Comparison of ENCODE assay signal across 1 cellular context in the genomic region with DNA sequence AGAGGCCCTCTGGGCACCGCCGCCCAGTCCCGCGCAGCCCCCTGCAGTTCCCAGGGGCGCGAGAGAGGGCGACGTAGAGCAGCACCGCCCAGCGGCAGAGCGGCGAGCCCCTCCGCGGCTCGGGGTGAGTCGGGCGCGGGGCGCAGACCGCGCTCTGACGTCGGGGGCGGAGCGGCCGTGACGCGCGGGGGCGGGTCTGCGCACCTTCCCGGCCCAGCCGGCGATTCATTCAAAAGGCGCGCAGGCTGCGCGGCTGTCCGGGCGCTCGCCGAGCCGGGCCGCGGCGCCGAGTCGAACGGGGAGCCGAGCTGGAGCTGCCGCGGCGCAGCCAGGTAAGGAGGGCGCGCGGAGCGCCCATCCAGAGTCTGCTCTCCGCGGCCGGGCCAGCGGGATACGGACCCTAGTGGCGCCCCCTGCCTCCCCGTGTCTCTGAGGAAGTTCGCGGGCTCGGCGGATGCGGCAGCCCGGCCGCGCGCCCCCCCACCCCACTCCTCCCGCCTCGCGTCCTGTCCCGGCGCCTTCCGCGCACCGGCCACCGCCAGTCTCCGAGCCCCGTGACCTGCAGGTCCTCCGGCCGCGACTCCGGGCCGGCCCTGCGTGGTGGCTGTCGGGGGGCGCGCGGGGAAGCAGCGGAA.
TF ChIP-seq lines count a peak whose summit lies in the region.

A gene with protein sequence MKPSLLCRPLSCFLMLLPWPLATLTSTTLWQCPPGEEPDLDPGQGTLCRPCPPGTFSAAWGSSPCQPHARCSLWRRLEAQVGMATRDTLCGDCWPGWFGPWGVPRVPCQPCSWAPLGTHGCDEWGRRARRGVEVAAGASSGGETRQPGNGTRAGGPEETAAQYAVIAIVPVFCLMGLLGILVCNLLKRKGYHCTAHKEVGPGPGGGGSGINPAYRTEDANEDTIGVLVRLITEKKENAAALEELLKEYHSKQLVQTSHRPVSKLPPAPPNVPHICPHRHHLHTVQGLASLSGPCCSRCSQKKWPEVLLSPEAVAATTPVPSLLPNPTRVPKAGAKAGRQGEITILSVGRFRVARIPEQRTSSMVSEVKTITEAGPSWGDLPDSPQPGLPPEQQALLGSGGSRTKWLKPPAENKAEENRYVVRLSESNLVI (plus strand): TSS at position 232 of the 635 bp plus-strand sequence. CDS start 12,738 bp downstream, outside the sequence.

TF ChIP-seq in K562, 482 proteins besides CTCF, POLR2A, EP300 and RAD21 (continued from another document and continues in another):
- TF ChIP-seq DACH1 (IDR thresholded peaks at IDR 0.05; ENCODE audit: partially characterized antibody) (no peak), L3MBTL2 (IDR thresholded peaks at IDR 0.05) (peak; percentile 51), CXXC5 (CRISPR knock-in tag; IDR thresholded peaks at IDR 0.05) (peak; percentile 94), NFE2 (IDR thresholded peaks at IDR 0.05; ENCODE audit: low read depth) (no peak), KLF13 (tag; IDR thresholded peaks at IDR 0.05; ENCODE audit: borderline replicate concordance, low read depth) (peak; percentile 86), FIP1L1 (IDR thresholded peaks at IDR 0.05; ENCODE audit: low read depth, low read length, poor library complexity, severe bottlenecking) (no peak), NR2C2 (CRISPR knock-in tag; IDR thresholded peaks at IDR 0.05) (no peak), NR2C2 (tag; IDR thresholded peaks at IDR 0.05) (no peak; the same call in 1 of the 2 replicates), BRF1 (IDR thresholded peaks at IDR 0.05; ENCODE audit: borderline replicate concordance, extremely low read depth, insufficient read length) (no peak), LEF1 (IDR thresholded peaks at IDR 0.05) (no peak), MYC (IDR thresholded peaks at IDR 0.05; ENCODE audit: low read depth, low read length) (peak; percentile 54; the same call in 1 of the 2 replicates), MYC (CRISPR knock-in tag; IDR thresholded peaks at IDR 0.05; ENCODE audit: borderline replicate concordance, low read depth) (no peak), ZSCAN29 (IDR thresholded peaks at IDR 0.05) (no peak), JUN (IDR thresholded peaks at IDR 0.05; ENCODE audit: borderline replicate concordance, low read depth, low read length) (no peak; the same call in 1 of the 2 replicates), JUN (CRISPR knock-in tag; IDR thresholded peaks at IDR 0.05; ENCODE audit: borderline replicate concordance) (no peak), ZNF143 (CRISPR knock-in tag; IDR thresholded peaks at IDR 0.05) (no peak), PCBP2 (IDR thresholded peaks at IDR 0.05; ENCODE audit: low read depth, low read length, poor library complexity, severe bottlenecking) (no peak), CBFB (CRISPR knock-in tag; IDR thresholded peaks at IDR 0.05) (no peak), ETV6 (IDR thresholded peaks at IDR 0.05; ENCODE audit: borderline replicate concordance in 1 of 2, low read depth in 2 of 2, low read length in 1 of 2) (no peak), ETV6 (CRISPR knock-in tag; IDR thresholded peaks at IDR 0.05; ENCODE audit: borderline replicate concordance) (0 out of 2 replicates have a peak, but pooled peaks have one; percentile 31), POLR2H (tag; IDR thresholded peaks at IDR 0.05; ENCODE audit: low read depth) (no peak), TEAD2 (tag; IDR thresholded peaks at IDR 0.05) (no peak), ZNF57 (CRISPR knock-in tag; IDR thresholded peaks at IDR 0.05) (no peak), RBM15 (IDR thresholded peaks at IDR 0.05; ENCODE audit: insufficient read depth, low read length) (no peak), MAFK (IDR thresholded peaks at IDR 0.05; ENCODE audit: low read length) (no peak), RAD51 (IDR thresholded peaks at IDR 0.05; ENCODE audit: borderline replicate concordance, low read depth) (no peak), ZNF217 (CRISPR knock-in tag; IDR thresholded peaks at IDR 0.05) (no peak), BCOR (IDR thresholded peaks at IDR 0.05) (no peak), SRSF1 (IDR thresholded peaks at IDR 0.05; ENCODE audit: low read depth, low read length) (no peak)
- TF ChIP-seq, protein P1, sequence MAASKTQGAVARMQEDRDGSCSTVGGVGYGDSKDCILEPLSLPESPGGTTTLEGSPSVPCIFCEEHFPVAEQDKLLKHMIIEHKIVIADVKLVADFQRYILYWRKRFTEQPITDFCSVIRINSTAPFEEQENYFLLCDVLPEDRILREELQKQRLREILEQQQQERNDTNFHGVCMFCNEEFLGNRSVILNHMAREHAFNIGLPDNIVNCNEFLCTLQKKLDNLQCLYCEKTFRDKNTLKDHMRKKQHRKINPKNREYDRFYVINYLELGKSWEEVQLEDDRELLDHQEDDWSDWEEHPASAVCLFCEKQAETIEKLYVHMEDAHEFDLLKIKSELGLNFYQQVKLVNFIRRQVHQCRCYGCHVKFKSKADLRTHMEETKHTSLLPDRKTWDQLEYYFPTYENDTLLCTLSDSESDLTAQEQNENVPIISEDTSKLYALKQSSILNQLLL (CRISPR knock-in tag; IDR thresholded peaks at IDR 0.05; ENCODE audit: borderline replicate concordance), result no peak
- TF ChIP-seq, protein P2, sequence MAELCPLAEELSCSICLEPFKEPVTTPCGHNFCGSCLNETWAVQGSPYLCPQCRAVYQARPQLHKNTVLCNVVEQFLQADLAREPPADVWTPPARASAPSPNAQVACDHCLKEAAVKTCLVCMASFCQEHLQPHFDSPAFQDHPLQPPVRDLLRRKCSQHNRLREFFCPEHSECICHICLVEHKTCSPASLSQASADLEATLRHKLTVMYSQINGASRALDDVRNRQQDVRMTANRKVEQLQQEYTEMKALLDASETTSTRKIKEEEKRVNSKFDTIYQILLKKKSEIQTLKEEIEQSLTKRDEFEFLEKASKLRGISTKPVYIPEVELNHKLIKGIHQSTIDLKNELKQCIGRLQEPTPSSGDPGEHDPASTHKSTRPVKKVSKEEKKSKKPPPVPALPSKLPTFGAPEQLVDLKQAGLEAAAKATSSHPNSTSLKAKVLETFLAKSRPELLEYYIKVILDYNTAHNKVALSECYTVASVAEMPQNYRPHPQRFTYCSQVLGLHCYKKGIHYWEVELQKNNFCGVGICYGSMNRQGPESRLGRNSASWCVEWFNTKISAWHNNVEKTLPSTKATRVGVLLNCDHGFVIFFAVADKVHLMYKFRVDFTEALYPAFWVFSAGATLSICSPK (IDR thresholded peaks at IDR 0.05; ENCODE audit: borderline replicate concordance), result no peak
- TF ChIP-seq, protein P3, sequence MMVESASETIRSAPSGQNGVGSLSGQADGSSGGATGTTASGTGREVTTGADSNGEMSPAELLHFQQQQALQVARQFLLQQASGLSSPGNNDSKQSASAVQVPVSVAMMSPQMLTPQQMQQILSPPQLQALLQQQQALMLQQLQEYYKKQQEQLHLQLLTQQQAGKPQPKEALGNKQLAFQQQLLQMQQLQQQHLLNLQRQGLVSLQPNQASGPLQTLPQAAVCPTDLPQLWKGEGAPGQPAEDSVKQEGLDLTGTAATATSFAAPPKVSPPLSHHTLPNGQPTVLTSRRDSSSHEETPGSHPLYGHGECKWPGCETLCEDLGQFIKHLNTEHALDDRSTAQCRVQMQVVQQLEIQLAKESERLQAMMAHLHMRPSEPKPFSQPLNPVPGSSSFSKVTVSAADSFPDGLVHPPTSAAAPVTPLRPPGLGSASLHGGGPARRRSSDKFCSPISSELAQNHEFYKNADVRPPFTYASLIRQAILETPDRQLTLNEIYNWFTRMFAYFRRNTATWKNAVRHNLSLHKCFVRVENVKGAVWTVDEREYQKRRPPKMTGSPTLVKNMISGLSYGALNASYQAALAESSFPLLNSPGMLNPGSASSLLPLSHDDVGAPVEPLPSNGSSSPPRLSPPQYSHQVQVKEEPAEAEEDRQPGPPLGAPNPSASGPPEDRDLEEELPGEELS (CRISPR knock-in tag; IDR thresholded peaks at IDR 0.05; ENCODE audit: borderline replicate concordance), result no peak
- TF ChIP-seq, protein P4, sequence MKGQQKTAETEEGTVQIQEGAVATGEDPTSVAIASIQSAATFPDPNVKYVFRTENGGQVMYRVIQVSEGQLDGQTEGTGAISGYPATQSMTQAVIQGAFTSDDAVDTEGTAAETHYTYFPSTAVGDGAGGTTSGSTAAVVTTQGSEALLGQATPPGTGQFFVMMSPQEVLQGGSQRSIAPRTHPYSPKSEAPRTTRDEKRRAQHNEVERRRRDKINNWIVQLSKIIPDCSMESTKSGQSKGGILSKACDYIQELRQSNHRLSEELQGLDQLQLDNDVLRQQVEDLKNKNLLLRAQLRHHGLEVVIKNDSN (CRISPR knock-in tag; IDR thresholded peaks at IDR 0.05), result no peak
- TF ChIP-seq, protein P5, sequence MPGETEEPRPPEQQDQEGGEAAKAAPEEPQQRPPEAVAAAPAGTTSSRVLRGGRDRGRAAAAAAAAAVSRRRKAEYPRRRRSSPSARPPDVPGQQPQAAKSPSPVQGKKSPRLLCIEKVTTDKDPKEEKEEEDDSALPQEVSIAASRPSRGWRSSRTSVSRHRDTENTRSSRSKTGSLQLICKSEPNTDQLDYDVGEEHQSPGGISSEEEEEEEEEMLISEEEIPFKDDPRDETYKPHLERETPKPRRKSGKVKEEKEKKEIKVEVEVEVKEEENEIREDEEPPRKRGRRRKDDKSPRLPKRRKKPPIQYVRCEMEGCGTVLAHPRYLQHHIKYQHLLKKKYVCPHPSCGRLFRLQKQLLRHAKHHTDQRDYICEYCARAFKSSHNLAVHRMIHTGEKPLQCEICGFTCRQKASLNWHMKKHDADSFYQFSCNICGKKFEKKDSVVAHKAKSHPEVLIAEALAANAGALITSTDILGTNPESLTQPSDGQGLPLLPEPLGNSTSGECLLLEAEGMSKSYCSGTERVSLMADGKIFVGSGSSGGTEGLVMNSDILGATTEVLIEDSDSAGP (CRISPR knock-in tag; IDR thresholded peaks at IDR 0.05), result no peak
- TF ChIP-seq, protein P6, sequence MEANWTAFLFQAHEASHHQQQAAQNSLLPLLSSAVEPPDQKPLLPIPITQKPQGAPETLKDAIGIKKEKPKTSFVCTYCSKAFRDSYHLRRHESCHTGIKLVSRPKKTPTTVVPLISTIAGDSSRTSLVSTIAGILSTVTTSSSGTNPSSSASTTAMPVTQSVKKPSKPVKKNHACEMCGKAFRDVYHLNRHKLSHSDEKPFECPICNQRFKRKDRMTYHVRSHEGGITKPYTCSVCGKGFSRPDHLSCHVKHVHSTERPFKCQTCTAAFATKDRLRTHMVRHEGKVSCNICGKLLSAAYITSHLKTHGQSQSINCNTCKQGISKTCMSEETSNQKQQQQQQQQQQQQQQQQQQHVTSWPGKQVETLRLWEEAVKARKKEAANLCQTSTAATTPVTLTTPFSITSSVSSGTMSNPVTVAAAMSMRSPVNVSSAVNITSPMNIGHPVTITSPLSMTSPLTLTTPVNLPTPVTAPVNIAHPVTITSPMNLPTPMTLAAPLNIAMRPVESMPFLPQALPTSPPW (CRISPR knock-in tag; IDR thresholded peaks at IDR 0.05), result peak; percentile 73
- TF ChIP-seq, protein P7, sequence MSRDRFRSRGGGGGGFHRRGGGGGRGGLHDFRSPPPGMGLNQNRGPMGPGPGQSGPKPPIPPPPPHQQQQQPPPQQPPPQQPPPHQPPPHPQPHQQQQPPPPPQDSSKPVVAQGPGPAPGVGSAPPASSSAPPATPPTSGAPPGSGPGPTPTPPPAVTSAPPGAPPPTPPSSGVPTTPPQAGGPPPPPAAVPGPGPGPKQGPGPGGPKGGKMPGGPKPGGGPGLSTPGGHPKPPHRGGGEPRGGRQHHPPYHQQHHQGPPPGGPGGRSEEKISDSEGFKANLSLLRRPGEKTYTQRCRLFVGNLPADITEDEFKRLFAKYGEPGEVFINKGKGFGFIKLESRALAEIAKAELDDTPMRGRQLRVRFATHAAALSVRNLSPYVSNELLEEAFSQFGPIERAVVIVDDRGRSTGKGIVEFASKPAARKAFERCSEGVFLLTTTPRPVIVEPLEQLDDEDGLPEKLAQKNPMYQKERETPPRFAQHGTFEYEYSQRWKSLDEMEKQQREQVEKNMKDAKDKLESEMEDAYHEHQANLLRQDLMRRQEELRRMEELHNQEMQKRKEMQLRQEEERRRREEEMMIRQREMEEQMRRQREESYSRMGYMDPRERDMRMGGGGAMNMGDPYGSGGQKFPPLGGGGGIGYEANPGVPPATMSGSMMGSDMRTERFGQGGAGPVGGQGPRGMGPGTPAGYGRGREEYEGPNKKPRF (IDR thresholded peaks at IDR 0.05; ENCODE audit: low read depth, low read length), result no peak
